Comparison of ENCODE assay signal across 8 cellular contexts in the genomic region with DNA sequence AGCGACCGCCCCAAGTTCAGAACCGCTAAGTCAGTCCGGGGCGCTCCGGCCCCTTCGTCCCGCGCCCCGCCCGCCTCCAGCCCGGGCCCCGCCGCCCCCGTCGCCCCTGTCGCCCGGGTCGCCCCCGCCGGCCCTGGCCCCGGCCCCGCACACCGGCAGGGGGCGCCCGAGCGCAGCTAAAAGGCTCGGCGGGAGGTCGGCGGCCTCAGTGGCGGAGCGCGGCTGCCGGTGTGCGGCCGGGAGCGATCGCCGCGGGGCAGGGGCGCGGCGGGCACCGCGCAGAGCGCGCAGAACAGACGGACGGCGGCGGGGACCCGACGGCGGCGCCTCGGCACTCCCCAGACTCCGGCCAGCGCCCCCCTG. TPM values are rescaled to one million over a fixed set of nuclear protein-coding genes. Genes with fewer than 3 reads are reported as not detected.
DNase-seq lines count a peak whose midpoint lies in the region; ATAC-seq and TF ChIP-seq lines count a peak whose summit lies in the region.

A gene (plus strand): TSS at position 208 of the 363 bp plus-strand sequence. CDS start 197 bp downstream, outside the sequence.

- H4K20me1 ChIP-seq in neural progenitor cell (ENCODE audit: low read depth): peaks cover 6% of the 10 kb centered on the region

- H3K4me1 ChIP-seq in neural progenitor cell: peaks cover 7% of the 10 kb centered on the region

- no peaks in the 10 kb centered on the region for H3K79me2 ChIP-seq in neural progenitor cell (ENCODE audit: low read depth)

- ATAC-seq in HG02981 (IDR thresholded peaks at IDR 0.05; ENCODE audit: unreplicated experiment): peak; percentile 55
- ATAC-seq in esophagus mucosa: peak; percentile 64
- ATAC-seq in GM18511 (IDR thresholded peaks at IDR 0.05; ENCODE audit: unreplicated experiment): no peak

- H3K27me3 Mint-ChIP-seq in neural progenitor cell (ENCODE audit: insufficient read depth, low read depth): peaks cover 53% of the 10 kb centered on the region

- no peaks in the 10 kb centered on the region for H3K36me3 ChIP-seq in neural progenitor cell

- H3K27ac Mint-ChIP-seq in neural progenitor cell: no peak within 1 kb of the TSS

- peaks cover 99% of the 10 kb centered on the region for H3K27me3 ChIP-seq in neural progenitor cell

- no peak within 1 kb of the TSS for H3K9ac ChIP-seq in neural progenitor cell

- peak; percentile 73 for DNase-seq in activated CD4-positive, alpha-beta T cell treated with anti-CD3 and anti-CD28 coated beads for 48 hours
- DNase-seq in neural progenitor cell (ENCODE audit: low spot score) (peak; percentile 84), NCI-H2081 treated with DMSO at 0.1 percent for 48 hours (lab: John Stamatoyannopoulos, UW) (no peak), HT-29 (ENCODE audit: low spot score) (no peak)

- H3K27ac ChIP-seq in neural progenitor cell: no peak within 1 kb of the TSS

- peak within 1 kb of the TSS; percentile 85 for H3K4me2 ChIP-seq in neural progenitor cell

- peaks cover 2% of the 10 kb centered on the region for H3K9me3 Mint-ChIP-seq in neural progenitor cell

- H3K4me3 Mint-ChIP-seq in neural progenitor cell: peak within 1 kb of the TSS; percentile 86

- H3K36me3 Mint-ChIP-seq in neural progenitor cell: no peaks in the 10 kb centered on the region

- peak within 1 kb of the TSS; percentile 49 for H3K4me3 ChIP-seq in neural progenitor cell

- no peaks in the 10 kb centered on the region for H3K9me3 ChIP-seq in neural progenitor cell (ENCODE audit: low read depth)

- H3F3A ChIP-seq in neural progenitor cell (ENCODE audit: low read depth): peaks cover 34% of the 10 kb centered on the region

- TF ChIP-seq CTCF in GM12874 (IDR thresholded peaks at IDR 0.05; ENCODE audit: insufficient read depth, low read depth, low read length): peak; percentile 54
- peak; percentile 18 for TF ChIP-seq CTCF in neural progenitor cell (IDR thresholded peaks at IDR 0.05)

- peak within 1 kb of the TSS; percentile 74 for H2AFZ ChIP-seq in neural progenitor cell (replicated peaks)

- peaks cover 23% of the 10 kb centered on the region for H3K4me1 Mint-ChIP-seq in neural progenitor cell

RNA-seq across cellular contexts. Expression of the gene that starts here (rescaled TPM):
- total RNA-seq in esophagus mucosa: 0.12 TPM
- 0.03 TPM in 1 of 2 replicates, not detected in the other for total RNA-seq in neural progenitor cell (ENCODE audit: low replicate concordance)
- total RNA-seq in HT-29 (2014; rRNA removed; shearing (Covaris generic)): not detected in 2 replicates

Comparison
In these comparisons a context has a peak if more than half of its experiments do, and no peak if none do; other contexts are left out.
1. Peak in ATAC-seq in esophagus mucosa; RNA of the gene not detected or under 1 TPM.
2. Peak in DNase-seq, H3K4me3 ChIP-seq and H3K4me2 ChIP-seq in neural progenitor cell; RNA of the gene not detected or under 1 TPM.